In genomic region chr5:60841361-60841760, GRCh38 we compare ENCODE assay signal across 26 cellular contexts.
"Had no signal": no experiment of that assay in that cellular context is flagged by ENCODE, and none has a peak within 500 bp of the region (broad histone marks: within the 10 kb centered on the region; RNA-seq: fewer than 3 reads in every experiment).

No MANE protein-coding gene starts in this region.

- H3K27ac Mint-ChIP-seq: activated CD4-positive, alpha-beta T cell treated with anti-CD3 and anti-CD28 coated beads for 36 hours; activated naive CD8-positive, alpha-beta T cell treated with anti-CD3 and anti-CD28 coated beads for 36 hours; brain; nephron; progenitor cell of endocrine pancreas; T-helper 2 cell treated with Interferon-gamma antibody and Interleukin-4, amounts not matched to agents 5 μg/mL and 100 μg/mL, for 36 hours had no signal

- ATAC-seq: activated CD4-positive, alpha-beta T cell treated with anti-CD3 and anti-CD28 coated beads for 36 hours; left cardiac atrium; left ventricle myocardium superior; right lobe of liver had no signal

- DNase-seq: activated CD4-positive, alpha-beta T cell treated with anti-CD3 and anti-CD28 coated beads for 36 hours; activated CD4-positive, alpha-beta T cell treated with anti-CD3 and anti-CD28 coated beads, Interleukin-2, amount 50 U/mL, for 4 hours; activated CD4-positive, CD25-positive, alpha-beta regulatory T cell; activated CD8-positive, alpha-beta memory T cell treated with anti-CD3 and anti-CD28 coated beads for 24 hours; activated effector memory CD4-positive, alpha-beta T cell treated with Interleukin-2 at 50 U/mL for 16 hours; activated naive CD4-positive, alpha-beta T cell treated with Interleukin-2 at 50 U/mL for 16 hours; activated naive CD8-positive, alpha-beta T cell treated with anti-CD3 and anti-CD28 coated beads for 36 hours; adrenal gland; cortex of kidney; foreskin fibroblast; head of caudate nucleus; hippocampal formation; left cardiac atrium; left ventricle myocardium superior; right lobe of liver; stimulated activated CD4-positive, alpha-beta T cell treated with anti-CD3 and anti-CD28 coated beads, Interleukin-2, amount 100 ng/mL, for 48 hours; stimulated activated naive CD4-positive, alpha-beta T cell treated with Interleukin-2 at 50 U/mL for 16 hours; upper lobe of left lung had no signal

- H3K27me3 ChIP-seq: right lobe of liver, vagina had no signal

- H3K9me3 Mint-ChIP-seq: activated naive CD8-positive, alpha-beta T cell treated with anti-CD3 and anti-CD28 coated beads for 36 hours; nephron; T-helper 2 cell treated with Interferon-gamma antibody and Interleukin-4, amounts not matched to agents 5 μg/mL and 100 μg/mL, for 36 hours had no signal

- H3K36me3 Mint-ChIP-seq: activated naive CD8-positive, alpha-beta T cell treated with anti-CD3 and anti-CD28 coated beads for 36 hours; brain had no signal

- H3K27ac ChIP-seq: adrenal gland, ascending aorta, cardiac muscle cell, neutrophil, right lobe of liver, upper lobe of left lung, vagina had no signal

- H3K4me3 Mint-ChIP-seq: activated CD4-positive, alpha-beta T cell treated with anti-CD3 and anti-CD28 coated beads for 36 hours; activated naive CD8-positive, alpha-beta T cell treated with anti-CD3 and anti-CD28 coated beads for 36 hours had no signal

- H3K4me3 ChIP-seq: adrenal gland, ascending aorta, cardiac muscle cell, right lobe of liver, upper lobe of left lung, vagina had no signal
